Comparison of ENCODE assay signal across 9 cellular contexts in genomic region chrX:101759000-101759399, GRCh38.
DNase-seq lines count a peak whose midpoint lies in the region; ATAC-seq and TF ChIP-seq lines count a peak whose summit lies in the region.
"Had no signal": no experiment of that assay in that cellular context is flagged by ENCODE, and none has a peak within 500 bp of the region (broad histone marks: within the 10 kb centered on the region; RNA-seq: fewer than 3 reads in every experiment).

No MANE protein-coding gene starts in this region.

- TF ChIP-seq CTCF in BE2C (IDR thresholded peaks at IDR 0.05; ENCODE audit: low read depth, low read length), result peak; percentile 19; the same call in 1 of the 2 replicates

- H3K27me3 ChIP-seq in BE2C, result no peaks in the 10 kb centered on the region
- H3K27me3 ChIP-seq: SJSA1 had no signal

- H3K9me3 ChIP-seq in BE2C, result no peaks in the 10 kb centered on the region
- H3K9me3 ChIP-seq: SJSA1 had no signal

- H3K4me3 ChIP-seq in BE2C (ENCODE audit: low read depth, low read length), result no peak overlapping the region
- H3K4me3 ChIP-seq: SJSA1 had no signal

- DNase-seq in BE2C, result peak; percentile 15
- peak; percentile 39 for DNase-seq in dedifferentiated amniotic fluid mesenchymal stem cell (ENCODE audit: extremely low spot score)
- DNase-seq in medulla oblongata (ENCODE audit: extremely low spot score), result peak; percentile 33
- no peak for DNase-seq in GF-D8 (lab: John Stamatoyannopoulos, UW)
- no peak for DNase-seq in NCI-H1694 (lab: John Stamatoyannopoulos, UW)

- ATAC-seq in GM18861 (IDR thresholded peaks at IDR 0.05; ENCODE audit: unreplicated experiment), result peak; percentile 94
- ATAC-seq in HG03342 (IDR thresholded peaks at IDR 0.05; ENCODE audit: unreplicated experiment), result peak; percentile 97
- peak; percentile 96 for ATAC-seq in SK-N-SH treated with all-trans-retinoic acid at 6 μM for 48 hours

- no peaks in the 10 kb centered on the region for H3K36me3 ChIP-seq in BE2C
- H3K36me3 ChIP-seq: SJSA1 had no signal

- no peaks in the 10 kb centered on the region for H3K4me1 ChIP-seq in BE2C
- H3K4me1 ChIP-seq: SJSA1 had no signal

TF ChIP-seq in SK-N-SH treated with all-trans-retinoic acid at 6 μM for 48 hours, 23 proteins besides CTCF, POLR2A, EP300 and RAD21:
- TF ChIP-seq CSRNP3 (CRISPR knock-in tag; IDR thresholded peaks at IDR 0.05), result no peak
- TF ChIP-seq TOX (CRISPR knock-in tag; IDR thresholded peaks at IDR 0.05; ENCODE audit: borderline replicate concordance), result no peak

Comparison
In these comparisons a context has a peak if more than half of its experiments do, and no peak if none do; other contexts are left out.
1. DNase-seq: peak in BE2C (single experiment), dedifferentiated amniotic fluid mesenchymal stem cell (single experiment) and medulla oblongata (single experiment); none in GF-D8 (single experiment) and NCI-H1694 (single experiment).
2. Peak in every context shown above with its lines, with median percentiles within 50 percentile points of each other: ATAC-seq.